ENCODE assay signal across 18 cellular contexts in genomic region chr17:75902406-75902805, GRCh38.
"Had no signal": no experiment of that assay in that cellular context is flagged by ENCODE, and none has a peak within 500 bp of the region (broad histone marks: within the 10 kb centered on the region; RNA-seq: fewer than 3 reads in every experiment).

No MANE protein-coding gene starts in this region.

- H3K4me3 ChIP-seq: body of pancreas, lung, suprapubic skin, transverse colon, vagina had no signal

- H3K9me3 ChIP-seq: body of pancreas, suprapubic skin, transverse colon, vagina had no signal

- H3K27ac ChIP-seq: body of pancreas, suprapubic skin, transverse colon, vagina had no signal

- DNase-seq: activated CD8-positive, alpha-beta memory T cell treated with anti-CD3 and anti-CD28 coated beads for 24 hours; activated naive CD8-positive, alpha-beta T cell treated with anti-CD3 and anti-CD28 coated beads, Interleukin-2, amount 10 ng/mL, durations not matched to agents 7 days and 5 days; body of pancreas; effector memory CD4-positive, alpha-beta T cell; natural killer cell; small intestine; stimulated activated CD4-positive, alpha-beta T cell treated with anti-CD3 and anti-CD28 coated beads, Interleukin-15, amount 100 ng/mL, for 24 hours; stimulated activated CD4-positive, alpha-beta T cell treated with anti-CD3 and anti-CD28 coated beads, Interleukin-2, amount 100 ng/mL, for 48 hours; transverse colon had no signal

- H3K9me3 Mint-ChIP-seq: activated naive CD8-positive, alpha-beta T cell treated with anti-CD3 and anti-CD28 coated beads, Interleukin-2, amount 10 ng/mL, durations not matched to agents 7 days and 5 days; activated T-helper 1 cell treated with anti-CD3 and anti-CD28 coated beads, Interleukin-12 subunit alpha, Interleukin-12 subunit beta, Interleukin-2, Interleukin-4 antibody, amounts not matched to agents 30 ng/mL and 10 ng/mL and 1 ng/mL, durations not matched to agents 14 hours and 24 hours and 36 hours; natural killer cell; stimulated activated naive CD8-positive, alpha-beta T cell treated with anti-CD3 and anti-CD28 coated beads, Interleukin-15, Interleukin-2, amounts not matched to agents 100 ng/mL and 50 ng/mL, for 24 hours; T-helper 1 cell treated with Interleukin-12 subunit alpha and Interleukin-12 subunit beta and Interleukin-4 antibody, amounts not matched to agents 30 μg/mL and 1 μg/mL, for 36 hours had no signal

- H3K27ac Mint-ChIP-seq: activated naive CD8-positive, alpha-beta T cell treated with anti-CD3 and anti-CD28 coated beads, Interleukin-2, amount 10 ng/mL, durations not matched to agents 7 days and 5 days; activated T-helper 1 cell treated with anti-CD3 and anti-CD28 coated beads, Interleukin-12 subunit alpha, Interleukin-12 subunit beta, Interleukin-2, Interleukin-4 antibody, amounts not matched to agents 30 ng/mL and 10 ng/mL and 1 ng/mL, durations not matched to agents 14 hours and 24 hours and 36 hours; natural killer cell; T-helper 1 cell treated with Interleukin-12 subunit alpha and Interleukin-12 subunit beta and Interleukin-4 antibody, amounts not matched to agents 30 μg/mL and 1 μg/mL, for 36 hours had no signal

- FAIRE-seq: endothelial cell of umbilical vein, small intestine had no signal

- H3K4me3 Mint-ChIP-seq: activated naive CD8-positive, alpha-beta T cell treated with anti-CD3 and anti-CD28 coated beads, Interleukin-2, amount 10 ng/mL, durations not matched to agents 7 days and 5 days had no signal

- H3K27me3 Mint-ChIP-seq: activated naive CD8-positive, alpha-beta T cell treated with anti-CD3 and anti-CD28 coated beads, Interleukin-2, amount 10 ng/mL, durations not matched to agents 7 days and 5 days; stimulated activated naive CD8-positive, alpha-beta T cell treated with anti-CD3 and anti-CD28 coated beads, Interleukin-15, Interleukin-2, amounts not matched to agents 100 ng/mL and 50 ng/mL, for 24 hours had no signal

- ATAC-seq: activated CD4-positive, CD25-positive, alpha-beta regulatory T cell treated with anti-CD3 and anti-CD28 coated beads, Interleukin-2, amount 50 U/mL, for 24 hours; body of pancreas; natural killer cell; right cardiac atrium had no signal

- H3K36me3 Mint-ChIP-seq: activated naive CD8-positive, alpha-beta T cell treated with anti-CD3 and anti-CD28 coated beads, Interleukin-2, amount 10 ng/mL, durations not matched to agents 7 days and 5 days; natural killer cell had no signal

- H3K27me3 ChIP-seq: body of pancreas, suprapubic skin, transverse colon, vagina had no signal
